In the genomic region with DNA sequence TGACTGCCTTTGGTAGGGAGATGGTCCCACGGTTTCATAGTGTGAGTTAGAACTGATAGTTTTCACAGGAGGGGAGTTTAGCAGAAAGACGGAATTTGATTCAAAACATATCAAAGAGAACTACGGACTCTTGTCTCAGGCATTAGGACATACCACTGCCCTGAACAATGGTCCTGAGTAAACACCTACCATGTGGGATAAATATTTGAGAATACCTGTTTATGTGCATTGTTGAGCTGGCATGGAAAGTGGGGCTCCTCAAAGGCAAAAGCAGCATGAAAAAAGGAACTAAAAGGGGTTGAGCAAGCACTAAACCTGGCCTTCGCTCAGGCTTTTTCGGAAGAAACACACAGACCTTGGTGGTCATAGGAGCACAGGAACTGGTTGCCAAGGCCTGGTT, we compare ENCODE assay signal across 7 cellular contexts.
"Had no signal": no experiment of that assay in that cellular context is flagged by ENCODE, and none has a peak within 500 bp of the region (broad histone marks: within the 10 kb centered on the region; RNA-seq: fewer than 3 reads in every experiment).

No MANE protein-coding gene starts in this region.

- H3K4me3 Mint-ChIP-seq: H9 had no signal

- FAIRE-seq: H54, HTR-8/SVneo had no signal

- DNase-seq: GM23248, GOT3, H9, HCEC 1CT, KBM-7 had no signal

- H3K27ac Mint-ChIP-seq: H9 had no signal

- H3K9ac ChIP-seq: GM23248 had no signal

- H3K27ac ChIP-seq: GM23248 had no signal

- H3K4me3 ChIP-seq: GM23248 had no signal
